Comparison of ENCODE assay signal across 1 cellular context in the genomic region with DNA sequence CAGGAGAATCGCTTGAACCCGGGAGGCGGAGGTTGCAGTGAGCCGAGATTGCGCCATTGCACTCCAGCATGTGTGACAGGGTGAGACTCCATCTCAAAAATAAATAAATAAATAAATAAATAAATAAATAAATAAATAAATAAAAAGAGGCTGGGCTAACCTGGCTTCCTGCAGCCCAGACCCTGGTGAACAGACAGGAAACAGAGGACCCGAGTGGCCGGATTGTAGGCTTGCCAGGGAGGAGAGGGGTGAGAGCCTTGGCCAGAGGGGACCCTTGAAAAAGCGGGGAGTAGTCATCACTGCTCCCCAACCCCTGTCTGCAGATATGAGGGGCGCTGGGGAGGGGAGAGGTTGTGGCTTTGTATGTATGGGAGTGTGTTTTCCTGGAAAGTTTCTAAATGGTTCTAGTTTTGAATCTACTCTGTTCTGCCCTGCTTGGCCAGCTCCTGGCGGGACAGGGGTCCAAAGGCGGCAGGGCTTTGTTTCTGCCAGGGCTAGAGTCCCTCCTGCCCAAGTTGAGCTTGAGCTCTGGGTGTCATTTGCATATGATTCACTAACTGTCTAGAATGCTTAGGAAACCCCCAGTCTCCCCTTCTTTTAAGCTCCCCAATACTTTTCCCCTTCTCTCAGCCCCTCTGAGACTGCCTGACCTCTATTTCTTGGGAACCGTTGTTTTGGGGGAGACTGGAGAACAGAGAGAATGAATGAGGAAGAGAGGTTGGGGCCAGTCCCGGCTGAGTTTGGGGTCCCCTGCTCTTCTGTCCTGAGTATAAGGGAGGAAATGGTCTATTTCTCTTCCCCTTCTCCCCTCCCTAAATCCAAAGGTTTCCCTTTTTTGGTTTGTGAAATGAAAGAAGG.
TF ChIP-seq lines count a peak whose summit lies in the region.

No MANE protein-coding gene starts in this region.

TF ChIP-seq in GM12878, 131 proteins besides CTCF, POLR2A, EP300 and RAD21:
- TF ChIP-seq RELA (IDR thresholded peaks at IDR 0.05; ENCODE audit: borderline replicate concordance, partially characterized antibody) (no peak), TCF7 (IDR thresholded peaks at IDR 0.05; ENCODE audit: borderline replicate concordance) (no peak), ZNF274 (IDR thresholded peaks at IDR 0.05; ENCODE audit: insufficient read depth, insufficient read length) (no peak), TCF12 (IDR thresholded peaks at IDR 0.05; ENCODE audit: low read depth, low read length) (no peak), NFXL1 (IDR thresholded peaks at IDR 0.05; ENCODE audit: borderline replicate concordance) (no peak), WRNIP1 (IDR thresholded peaks at IDR 0.05; ENCODE audit: borderline replicate concordance, low read depth, low read length) (no peak), SP1 (IDR thresholded peaks at IDR 0.05; ENCODE audit: low read depth, low read length) (no peak), MAX (IDR thresholded peaks at IDR 0.05; ENCODE audit: low read depth, low read length) (no peak), MYC (IDR thresholded peaks at IDR 0.05; ENCODE audit: insufficient read depth, insufficient read length, insufficient replicate concordance, low read length, severe bottlenecking) (no peak), DPF2 (IDR thresholded peaks at IDR 0.05) (peak; percentile 59; the same call in 1 of the 2 replicates), IRF5 (IDR thresholded peaks at IDR 0.05; ENCODE audit: borderline replicate concordance) (no peak), RB1 (IDR thresholded peaks at IDR 0.05; ENCODE audit: borderline replicate concordance) (no peak), BACH1 (IDR thresholded peaks at IDR 0.05; ENCODE audit: borderline replicate concordance) (no peak), MTA2 (IDR thresholded peaks at IDR 0.05; ENCODE audit: low read depth) (no peak; the same call in 1 of the 2 replicates), NR2C2 (IDR thresholded peaks at IDR 0.05; ENCODE audit: borderline replicate concordance, control insufficient read depth, insufficient read length, low read depth) (no peak), SUPT20H (IDR thresholded peaks at IDR 0.05; ENCODE audit: borderline replicate concordance, control insufficient read depth, low read depth, low read length) (no peak), CHD2 (IDR thresholded peaks at IDR 0.05; ENCODE audit: borderline replicate concordance, low read depth, low read length) (no peak), SMAD1 (IDR thresholded peaks at IDR 0.05; ENCODE audit: low read depth, partially characterized antibody) (no peak), NBN (IDR thresholded peaks at IDR 0.05) (0 out of 2 replicates have a peak, but pooled peaks have one; percentile 9), SPI1 (IDR thresholded peaks at IDR 0.05; ENCODE audit: borderline replicate concordance, insufficient read depth, low read depth, low read length) (no peak; the same call in 1 of the 2 replicates), CBX3 (IDR thresholded peaks at IDR 0.05; ENCODE audit: borderline replicate concordance, low read depth) (no peak), ESRRA (IDR thresholded peaks at IDR 0.05; ENCODE audit: low read length) (no peak), POU2F2 (IDR thresholded peaks at IDR 0.05; ENCODE audit: borderline replicate concordance, low read depth, low read length) (peak; percentile 83; the same call in 2 of the 3 replicates), STAT1 (conservative IDR thresholded peaks at IDR 0.05) (no peak), RUNX3 (IDR thresholded peaks at IDR 0.05; ENCODE audit: low read length) (no peak), CHD1 (IDR thresholded peaks at IDR 0.05; ENCODE audit: low read depth, low read length) (no peak), TAF1 (IDR thresholded peaks at IDR 0.05; ENCODE audit: borderline replicate concordance, low read depth, low read length) (0 out of 2 replicates have a peak, but pooled peaks have one; percentile 21), SIX5 (IDR thresholded peaks at IDR 0.05; ENCODE audit: low read depth, low read length, severe bottlenecking) (no peak), SMAD5 (IDR thresholded peaks at IDR 0.05; ENCODE audit: low read depth) (no peak)
- TF ChIP-seq, protein P1, sequence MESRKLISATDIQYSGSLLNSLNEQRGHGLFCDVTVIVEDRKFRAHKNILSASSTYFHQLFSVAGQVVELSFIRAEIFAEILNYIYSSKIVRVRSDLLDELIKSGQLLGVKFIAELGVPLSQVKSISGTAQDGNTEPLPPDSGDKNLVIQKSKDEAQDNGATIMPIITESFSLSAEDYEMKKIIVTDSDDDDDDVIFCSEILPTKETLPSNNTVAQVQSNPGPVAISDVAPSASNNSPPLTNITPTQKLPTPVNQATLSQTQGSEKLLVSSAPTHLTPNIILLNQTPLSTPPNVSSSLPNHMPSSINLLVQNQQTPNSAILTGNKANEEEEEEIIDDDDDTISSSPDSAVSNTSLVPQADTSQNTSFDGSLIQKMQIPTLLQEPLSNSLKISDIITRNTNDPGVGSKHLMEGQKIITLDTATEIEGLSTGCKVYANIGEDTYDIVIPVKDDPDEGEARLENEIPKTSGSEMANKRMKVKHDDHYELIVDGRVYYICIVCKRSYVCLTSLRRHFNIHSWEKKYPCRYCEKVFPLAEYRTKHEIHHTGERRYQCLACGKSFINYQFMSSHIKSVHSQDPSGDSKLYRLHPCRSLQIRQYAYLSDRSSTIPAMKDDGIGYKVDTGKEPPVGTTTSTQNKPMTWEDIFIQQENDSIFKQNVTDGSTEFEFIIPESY (IDR thresholded peaks at IDR 0.05) = no peak
- TF ChIP-seq, protein P2, sequence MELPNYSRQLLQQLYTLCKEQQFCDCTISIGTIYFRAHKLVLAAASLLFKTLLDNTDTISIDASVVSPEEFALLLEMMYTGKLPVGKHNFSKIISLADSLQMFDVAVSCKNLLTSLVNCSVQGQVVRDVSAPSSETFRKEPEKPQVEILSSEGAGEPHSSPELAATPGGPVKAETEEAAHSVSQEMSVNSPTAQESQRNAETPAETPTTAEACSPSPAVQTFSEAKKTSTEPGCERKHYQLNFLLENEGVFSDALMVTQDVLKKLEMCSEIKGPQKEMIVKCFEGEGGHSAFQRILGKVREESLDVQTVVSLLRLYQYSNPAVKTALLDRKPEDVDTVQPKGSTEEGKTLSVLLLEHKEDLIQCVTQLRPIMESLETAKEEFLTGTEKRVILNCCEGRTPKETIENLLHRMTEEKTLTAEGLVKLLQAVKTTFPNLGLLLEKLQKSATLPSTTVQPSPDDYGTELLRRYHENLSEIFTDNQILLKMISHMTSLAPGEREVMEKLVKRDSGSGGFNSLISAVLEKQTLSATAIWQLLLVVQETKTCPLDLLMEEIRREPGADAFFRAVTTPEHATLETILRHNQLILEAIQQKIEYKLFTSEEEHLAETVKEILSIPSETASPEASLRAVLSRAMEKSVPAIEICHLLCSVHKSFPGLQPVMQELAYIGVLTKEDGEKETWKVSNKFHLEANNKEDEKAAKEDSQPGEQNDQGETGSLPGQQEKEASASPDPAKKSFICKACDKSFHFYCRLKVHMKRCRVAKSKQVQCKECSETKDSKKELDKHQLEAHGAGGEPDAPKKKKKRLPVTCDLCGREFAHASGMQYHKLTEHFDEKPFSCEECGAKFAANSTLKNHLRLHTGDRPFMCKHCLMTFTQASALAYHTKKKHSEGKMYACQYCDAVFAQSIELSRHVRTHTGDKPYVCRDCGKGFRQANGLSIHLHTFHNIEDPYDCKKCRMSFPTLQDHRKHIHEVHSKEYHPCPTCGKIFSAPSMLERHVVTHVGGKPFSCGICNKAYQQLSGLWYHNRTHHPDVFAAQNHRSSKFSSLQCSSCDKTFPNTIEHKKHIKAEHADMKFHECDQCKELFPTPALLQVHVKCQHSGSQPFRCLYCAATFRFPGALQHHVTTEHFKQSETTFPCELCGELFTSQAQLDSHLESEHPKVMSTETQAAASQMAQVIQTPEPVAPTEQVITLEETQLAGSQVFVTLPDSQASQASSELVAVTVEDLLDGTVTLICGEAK (IDR thresholded peaks at IDR 0.05; ENCODE audit: borderline replicate concordance) = no peak
- TF ChIP-seq, protein P3, sequence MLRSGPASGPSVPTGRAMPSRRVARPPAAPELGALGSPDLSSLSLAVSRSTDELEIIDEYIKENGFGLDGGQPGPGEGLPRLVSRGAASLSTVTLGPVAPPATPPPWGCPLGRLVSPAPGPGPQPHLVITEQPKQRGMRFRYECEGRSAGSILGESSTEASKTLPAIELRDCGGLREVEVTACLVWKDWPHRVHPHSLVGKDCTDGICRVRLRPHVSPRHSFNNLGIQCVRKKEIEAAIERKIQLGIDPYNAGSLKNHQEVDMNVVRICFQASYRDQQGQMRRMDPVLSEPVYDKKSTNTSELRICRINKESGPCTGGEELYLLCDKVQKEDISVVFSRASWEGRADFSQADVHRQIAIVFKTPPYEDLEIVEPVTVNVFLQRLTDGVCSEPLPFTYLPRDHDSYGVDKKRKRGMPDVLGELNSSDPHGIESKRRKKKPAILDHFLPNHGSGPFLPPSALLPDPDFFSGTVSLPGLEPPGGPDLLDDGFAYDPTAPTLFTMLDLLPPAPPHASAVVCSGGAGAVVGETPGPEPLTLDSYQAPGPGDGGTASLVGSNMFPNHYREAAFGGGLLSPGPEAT (IDR thresholded peaks at IDR 0.05; ENCODE audit: low read depth) = no peak
